In genomic region chr2:73986085-73986680, GRCh38 we compare ENCODE assay signal across 8 cellular contexts. TPM values are rescaled to one million over a fixed set of nuclear protein-coding genes. Genes with fewer than 3 reads are reported as not detected.
DNase-seq lines count a peak whose midpoint lies in the region; ATAC-seq and TF ChIP-seq lines count a peak whose summit lies in the region.

No MANE protein-coding gene starts in this region.

- no peaks in the 10 kb centered on the region for H3K9me3 ChIP-seq in HUES48 (ENCODE audit: control insufficient read depth, insufficient read depth, low read length)

- peaks cover 16% of the 10 kb centered on the region for H3K36me3 ChIP-seq in HUES48 (ENCODE audit: control insufficient read depth, insufficient read depth, low read length)

- no peak for TF ChIP-seq CTCF in activated CD8-positive, alpha-beta T cell treated with anti-CD3 and anti-CD28 coated beads for 36 hours (IDR thresholded peaks at IDR 0.05)

- CTCF ChIA-PET in activated CD8-positive, alpha-beta T cell treated with anti-CD3 and anti-CD28 coated beads for 36 hours (lab: Charles Lee): interaction anchor here (1.2 to 2.9 kb wide), 10 partner anchors 10 to 161 kb away, joined by 3 to 22 read pairs (median 8); partner anchors contain the start of gene BOLA3

- peak overlapping the region; percentile 95 for H3K27ac Mint-ChIP-seq in activated CD8-positive, alpha-beta T cell treated with anti-CD3 and anti-CD28 coated beads for 36 hours
- peak overlapping the region; percentile 93 for H3K27ac Mint-ChIP-seq in stimulated activated memory B cell treated with anti-CD40 and anti-IgM and Interleukin-4, amounts not matched to agents 10 μg/mL and 1 μg/mL and 100 μg/mL, for 72 hours

- peaks cover 56% of the 10 kb centered on the region for H3K4me1 Mint-ChIP-seq in activated CD8-positive, alpha-beta T cell treated with anti-CD3 and anti-CD28 coated beads for 36 hours (ENCODE audit: low read depth)
- H3K4me1 Mint-ChIP-seq in stimulated activated memory B cell treated with anti-CD40 and anti-IgM and Interleukin-4, amounts not matched to agents 10 μg/mL and 1 μg/mL and 100 μg/mL, for 72 hours: peaks cover 84% of the 10 kb centered on the region

- peak overlapping the region; percentile 87 for H3K4me3 Mint-ChIP-seq in activated CD8-positive, alpha-beta T cell treated with anti-CD3 and anti-CD28 coated beads for 36 hours
- H3K4me3 Mint-ChIP-seq in stimulated activated memory B cell treated with anti-CD40 and anti-IgM and Interleukin-4, amounts not matched to agents 10 μg/mL and 1 μg/mL and 100 μg/mL, for 72 hours: peak overlapping the region; percentile 87

- peaks cover 33% of the 10 kb centered on the region for H3K27me3 ChIP-seq in HUES48 (ENCODE audit: control insufficient read depth, insufficient read depth, low read length)

- H3K27me3 Mint-ChIP-seq in activated CD8-positive, alpha-beta T cell treated with anti-CD3 and anti-CD28 coated beads for 36 hours: no peaks in the 10 kb centered on the region
- H3K27me3 Mint-ChIP-seq in stimulated activated memory B cell treated with anti-CD40 and anti-IgM and Interleukin-4, amounts not matched to agents 10 μg/mL and 1 μg/mL and 100 μg/mL, for 72 hours: no peaks in the 10 kb centered on the region

- H3K36me3 Mint-ChIP-seq in activated CD8-positive, alpha-beta T cell treated with anti-CD3 and anti-CD28 coated beads for 36 hours (ENCODE audit: low read depth): peaks cover 48% of the 10 kb centered on the region
- peaks cover 44% of the 10 kb centered on the region for H3K36me3 Mint-ChIP-seq in stimulated activated memory B cell treated with anti-CD40 and anti-IgM and Interleukin-4, amounts not matched to agents 10 μg/mL and 1 μg/mL and 100 μg/mL, for 72 hours

- intact Hi-C loops in activated CD8-positive, alpha-beta T cell treated with anti-CD3 and anti-CD28 coated beads for 36 hours (cut with micrococcal nuclease): loop anchor here (2.0 to 5.0 kb wide), 3 partner anchors 46 to 154 kb away; no protein-coding TSS in a partner anchor

- ATAC-seq in activated CD8-positive, alpha-beta T cell treated with anti-CD3 and anti-CD28 coated beads for 36 hours: peak; percentile 34
- ATAC-seq in stimulated activated memory B cell treated with anti-CD40 and anti-IgM and Interleukin-4, amounts not matched to agents 10 μg/mL and 1 μg/mL and 100 μg/mL, for 72 hours: peak; percentile 6
- no peak for ATAC-seq in GM19463 (IDR thresholded peaks at IDR 0.05; ENCODE audit: unreplicated experiment)

- H3K4me3 ChIP-seq in HUES48 (ENCODE audit: low read depth, low read length): peak overlapping the region; percentile 63

- no peaks in the 10 kb centered on the region for H3K9me3 Mint-ChIP-seq in activated CD8-positive, alpha-beta T cell treated with anti-CD3 and anti-CD28 coated beads for 36 hours
- H3K9me3 Mint-ChIP-seq in stimulated activated memory B cell treated with anti-CD40 and anti-IgM and Interleukin-4, amounts not matched to agents 10 μg/mL and 1 μg/mL and 100 μg/mL, for 72 hours: peaks cover 8% of the 10 kb centered on the region

- POLR2A ChIA-PET in activated CD8-positive, alpha-beta T cell treated with anti-CD3 and anti-CD28 coated beads for 36 hours (lab: Charles Lee): interaction anchor here (0.8 to 5.6 kb wide), 14 partner anchors 10 to 212 kb away, joined by 3 to 38 read pairs (median 6); partner anchors contain the start of genes MOB1A, MTHFD2 and STAMBP

- peak overlapping the region; percentile 61 for H3K27ac ChIP-seq in HUES48 (ENCODE audit: low read depth, low read length)

- peaks cover 47% of the 10 kb centered on the region for H3K4me1 ChIP-seq in HUES48 (ENCODE audit: control insufficient read depth, insufficient read depth, low read length)

- DNase-seq in activated CD8-positive, alpha-beta T cell treated with anti-CD3 and anti-CD28 coated beads for 36 hours: peak; percentile 74
- DNase-seq in germinal center (ENCODE audit: low spot score) (peak; percentile 15), cerebellar nuclear complex (lab: John Stamatoyannopoulos, UW) (no peak), GOT3 (lab: John Stamatoyannopoulos, UW) (no peak), NCI-H345 treated with DMSO at 0.1 percent for 48 hours (lab: John Stamatoyannopoulos, UW; ENCODE audit: unreplicated experiment) (no peak)

- H3K9ac ChIP-seq in HUES48 (ENCODE audit: low read depth, low read length): no peak overlapping the region

RNA-seq across cellular contexts. Expression of gene TET3, which starts 1.5 kb away (rescaled TPM):
- 10 to 100 TPM; 15.5 to 16.4 TPM for total RNA-seq in activated CD8-positive, alpha-beta T cell treated with anti-CD3 and anti-CD28 coated beads for 36 hours

RNA-seq across cellular contexts. Expression of gene DGUOK, which starts 59.5 kb away (rescaled TPM):
- 100 to 1,000 TPM in 1 of 2 experiments, 10 to 100 TPM in 1; 96.4 to 103 TPM for total RNA-seq in activated CD8-positive, alpha-beta T cell treated with anti-CD3 and anti-CD28 coated beads for 36 hours

Comparison
In these comparisons a context has a peak if more than half of its experiments do, and no peak if none do; other contexts are left out.
1. DNase-seq: peak in activated CD8-positive, alpha-beta T cell treated with anti-CD3 and anti-CD28 coated beads for 36 hours (single experiment) and germinal center (single experiment); none in cerebellar nuclear complex (0 of 2), GOT3 (single experiment) and NCI-H345 treated with DMSO at 0.1 percent for 48 hours (single experiment).